2 cellular contexts compared by ENCODE assay signal in genomic region chr5:96829336-96829735, GRCh38.
TF ChIP-seq lines count a peak whose summit lies in the region.

No MANE protein-coding gene starts in this region.

TF ChIP-seq in IMR-90, 13 proteins besides CTCF, POLR2A, EP300 and RAD21:
- TF ChIP-seq CEBPB (IDR thresholded peaks at IDR 0.05; ENCODE audit: low read depth, low read length): no peak
- TF ChIP-seq BHLHE40 (IDR thresholded peaks at IDR 0.05; ENCODE audit: low read depth, low read length): no peak
TF ChIP-seq in IMR-90: peak in this region for 0.

TF ChIP-seq in SK-N-SH, 30 proteins besides CTCF, POLR2A, EP300 and RAD21:
- no peak for TF ChIP-seq SIN3A (IDR thresholded peaks at IDR 0.05; ENCODE audit: borderline replicate concordance, low read depth, low read length)
- TF ChIP-seq YY1 (IDR thresholded peaks at IDR 0.05; ENCODE audit: low read depth): no peak
- no peak for TF ChIP-seq FOXM1 (IDR thresholded peaks at IDR 0.05; ENCODE audit: low read depth)
- no peak for TF ChIP-seq POLR2AphosphoS5 (IDR thresholded peaks at IDR 0.05; ENCODE audit: low read depth, low read length)
- no peak for TF ChIP-seq TCF12 (IDR thresholded peaks at IDR 0.05)
- TF ChIP-seq PBX3 (IDR thresholded peaks at IDR 0.05): no peak
- peak; percentile 36; the same call in 1 of the 2 replicates for TF ChIP-seq RCOR1 (IDR thresholded peaks at IDR 0.05; ENCODE audit: low read length)
- TF ChIP-seq NFIC (IDR thresholded peaks at IDR 0.05; ENCODE audit: borderline replicate concordance): no peak
- TF ChIP-seq GATA2 (CRISPR knock-in tag; IDR thresholded peaks at IDR 0.05): 0 out of 2 replicates have a peak, but pooled peaks have one; percentile 7
- TF ChIP-seq, protein P1, sequence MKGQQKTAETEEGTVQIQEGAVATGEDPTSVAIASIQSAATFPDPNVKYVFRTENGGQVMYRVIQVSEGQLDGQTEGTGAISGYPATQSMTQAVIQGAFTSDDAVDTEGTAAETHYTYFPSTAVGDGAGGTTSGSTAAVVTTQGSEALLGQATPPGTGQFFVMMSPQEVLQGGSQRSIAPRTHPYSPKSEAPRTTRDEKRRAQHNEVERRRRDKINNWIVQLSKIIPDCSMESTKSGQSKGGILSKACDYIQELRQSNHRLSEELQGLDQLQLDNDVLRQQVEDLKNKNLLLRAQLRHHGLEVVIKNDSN (IDR thresholded peaks at IDR 0.05; ENCODE audit: borderline replicate concordance, low read depth): no peak
- TF ChIP-seq, protein P2, sequence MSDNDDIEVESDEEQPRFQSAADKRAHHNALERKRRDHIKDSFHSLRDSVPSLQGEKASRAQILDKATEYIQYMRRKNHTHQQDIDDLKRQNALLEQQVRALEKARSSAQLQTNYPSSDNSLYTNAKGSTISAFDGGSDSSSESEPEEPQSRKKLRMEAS (IDR thresholded peaks at IDR 0.05; ENCODE audit: low read depth): no peak
